In the genomic region with DNA sequence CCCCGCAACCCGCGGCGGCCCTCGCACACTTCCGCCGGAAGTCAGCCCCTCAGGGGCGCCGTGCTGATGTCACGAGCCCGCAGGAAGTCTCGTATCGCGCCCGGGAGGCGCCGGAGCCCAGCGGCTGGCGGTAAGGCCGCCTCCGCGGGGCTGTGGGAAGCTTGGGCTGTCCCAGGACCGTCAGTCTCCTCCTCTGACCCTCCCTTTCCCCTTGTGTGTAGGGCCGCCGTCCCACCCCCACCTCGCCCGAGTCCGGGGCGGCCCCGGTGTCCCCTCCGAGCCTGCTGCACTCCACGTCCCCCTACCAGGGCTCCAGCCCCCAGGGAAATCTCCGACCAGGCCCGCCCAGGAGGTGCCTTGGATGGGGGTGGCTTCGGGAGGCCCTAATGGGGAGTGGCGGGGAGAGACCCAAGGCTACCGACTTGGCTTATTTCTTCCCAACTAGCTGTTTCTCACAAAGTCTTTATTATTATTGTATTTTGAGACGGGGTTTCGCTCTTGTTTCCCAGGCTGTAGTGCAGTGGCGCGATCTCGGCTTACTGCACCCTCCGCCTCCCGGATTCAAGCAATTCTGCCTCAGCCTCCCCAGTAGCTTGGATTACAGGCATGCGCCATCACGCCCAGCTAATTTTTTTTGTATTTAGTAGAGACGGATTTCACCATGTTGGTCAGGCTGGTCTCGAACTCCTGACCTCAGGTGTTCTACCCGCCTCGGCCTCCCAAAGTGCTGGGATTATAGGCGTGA, we compare ENCODE assay signal across 1 cellular context.
TF ChIP-seq lines count a peak whose summit lies in the region.

TSS of gene ZDHHC4 (plus strand) at position 86 of the 745 bp plus-strand sequence. CDS start 3,108 bp downstream, outside the sequence.

TF ChIP-seq in HepG2, 621 proteins besides CTCF, POLR2A, EP300 and RAD21 (continued from another document and continues in another):
- TF ChIP-seq KIAA2018 (CRISPR knock-in tag; IDR thresholded peaks at IDR 0.05; ENCODE audit: borderline replicate concordance) (no peak), HNF4A (CRISPR knock-in tag; IDR thresholded peaks at IDR 0.05) (peak; percentile 10; the same call in 1 of the 2 replicates), YEATS2 (CRISPR knock-in tag; IDR thresholded peaks at IDR 0.05; ENCODE audit: borderline replicate concordance) (peak; percentile 89), ZNF644 (CRISPR knock-in tag; IDR thresholded peaks at IDR 0.05; ENCODE audit: low read depth) (no peak), ARID2 (CRISPR knock-in tag; IDR thresholded peaks at IDR 0.05; ENCODE audit: borderline replicate concordance) (no peak), SIX4 (CRISPR knock-in tag; IDR thresholded peaks at IDR 0.05) (no peak), ZNF431 (CRISPR knock-in tag; IDR thresholded peaks at IDR 0.05; ENCODE audit: borderline replicate concordance, low read depth) (peak; percentile 36; the same call in 1 of the 2 replicates), TBP (CRISPR knock-in tag; IDR thresholded peaks at IDR 0.05) (no peak), CENPT (CRISPR knock-in tag; IDR thresholded peaks at IDR 0.05; ENCODE audit: low read depth) (no peak), PAX8 (CRISPR knock-in tag; IDR thresholded peaks at IDR 0.05; ENCODE audit: borderline replicate concordance) (no peak; the same call in 1 of the 2 replicates), PLRG1 (conservative IDR thresholded peaks at IDR 0.05) (no peak), HDAC1 (CRISPR knock-in tag; IDR thresholded peaks at IDR 0.05) (peak; percentile 77), RNF2 (conservative IDR thresholded peaks at IDR 0.05; ENCODE audit: low read depth) (no peak), THAP11 (CRISPR knock-in tag; IDR thresholded peaks at IDR 0.05) (peak; percentile 86), ZNF569 (CRISPR knock-in tag; IDR thresholded peaks at IDR 0.05; ENCODE audit: borderline replicate concordance) (no peak), PCBP1 (IDR thresholded peaks at IDR 0.05; ENCODE audit: borderline replicate concordance, low read depth, low read length) (0 out of 2 replicates have a peak, but pooled peaks have one; percentile 56), TRIM22 (IDR thresholded peaks at IDR 0.05) (no peak), ZNF646 (CRISPR knock-in tag; IDR thresholded peaks at IDR 0.05) (no peak), ZNF143 (CRISPR knock-in tag; IDR thresholded peaks at IDR 0.05) (peak; percentile 48), DDIT3 (CRISPR knock-in tag; IDR thresholded peaks at IDR 0.05) (no peak), ZNF451 (CRISPR knock-in tag; IDR thresholded peaks at IDR 0.05) (0 out of 2 replicates have a peak, but pooled peaks have one; percentile 18), SMAD3 (CRISPR knock-in tag; IDR thresholded peaks at IDR 0.05) (peak; percentile 38), ZNF7 (CRISPR knock-in tag; IDR thresholded peaks at IDR 0.05) (no peak), KDM1A (CRISPR knock-in tag; IDR thresholded peaks at IDR 0.05) (no peak), GATAD1 (CRISPR knock-in tag; IDR thresholded peaks at IDR 0.05) (peak; percentile 89), SRSF1 (optimal IDR thresholded peaks at IDR 0.05; ENCODE audit: low read depth, low read length) (peak; percentile 30), SSRP1 (CRISPR knock-in tag; IDR thresholded peaks at IDR 0.05) (no peak), PPARG (CRISPR knock-in tag; conservative IDR thresholded peaks at IDR 0.05) (no peak), NFRKB (IDR thresholded peaks at IDR 0.05) (no peak), ZNF747 (CRISPR knock-in tag; IDR thresholded peaks at IDR 0.05; ENCODE audit: borderline replicate concordance) (peak; percentile 56; the same call in 1 of the 2 replicates), MAX (IDR thresholded peaks at IDR 0.05) (peak; percentile 85), SATB2 (CRISPR knock-in tag; IDR thresholded peaks at IDR 0.05) (peak; percentile 61; the same call in 1 of the 2 replicates)
- TF ChIP-seq, protein P1, sequence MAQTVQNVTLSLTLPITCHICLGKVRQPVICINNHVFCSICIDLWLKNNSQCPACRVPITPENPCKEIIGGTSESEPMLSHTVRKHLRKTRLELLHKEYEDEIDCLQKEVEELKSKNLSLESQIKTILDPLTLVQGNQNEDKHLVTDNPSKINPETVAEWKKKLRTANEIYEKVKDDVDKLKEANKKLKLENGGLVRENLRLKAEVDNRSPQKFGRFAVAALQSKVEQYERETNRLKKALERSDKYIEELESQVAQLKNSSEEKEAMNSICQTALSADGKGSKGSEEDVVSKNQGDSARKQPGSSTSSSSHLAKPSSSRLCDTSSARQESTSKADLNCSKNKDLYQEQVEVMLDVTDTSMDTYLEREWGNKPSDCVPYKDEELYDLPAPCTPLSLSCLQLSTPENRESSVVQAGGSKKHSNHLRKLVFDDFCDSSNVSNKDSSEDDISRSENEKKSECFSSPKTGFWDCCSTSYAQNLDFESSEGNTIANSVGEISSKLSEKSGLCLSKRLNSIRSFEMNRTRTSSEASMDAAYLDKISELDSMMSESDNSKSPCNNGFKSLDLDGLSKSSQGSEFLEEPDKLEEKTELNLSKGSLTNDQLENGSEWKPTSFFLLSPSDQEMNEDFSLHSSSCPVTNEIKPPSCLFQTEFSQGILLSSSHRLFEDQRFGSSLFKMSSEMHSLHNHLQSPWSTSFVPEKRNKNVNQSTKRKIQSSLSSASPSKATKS (CRISPR knock-in tag; IDR thresholded peaks at IDR 0.05) = peak; percentile 72; the same call in 1 of the 2 replicates
- TF ChIP-seq, protein P2, sequence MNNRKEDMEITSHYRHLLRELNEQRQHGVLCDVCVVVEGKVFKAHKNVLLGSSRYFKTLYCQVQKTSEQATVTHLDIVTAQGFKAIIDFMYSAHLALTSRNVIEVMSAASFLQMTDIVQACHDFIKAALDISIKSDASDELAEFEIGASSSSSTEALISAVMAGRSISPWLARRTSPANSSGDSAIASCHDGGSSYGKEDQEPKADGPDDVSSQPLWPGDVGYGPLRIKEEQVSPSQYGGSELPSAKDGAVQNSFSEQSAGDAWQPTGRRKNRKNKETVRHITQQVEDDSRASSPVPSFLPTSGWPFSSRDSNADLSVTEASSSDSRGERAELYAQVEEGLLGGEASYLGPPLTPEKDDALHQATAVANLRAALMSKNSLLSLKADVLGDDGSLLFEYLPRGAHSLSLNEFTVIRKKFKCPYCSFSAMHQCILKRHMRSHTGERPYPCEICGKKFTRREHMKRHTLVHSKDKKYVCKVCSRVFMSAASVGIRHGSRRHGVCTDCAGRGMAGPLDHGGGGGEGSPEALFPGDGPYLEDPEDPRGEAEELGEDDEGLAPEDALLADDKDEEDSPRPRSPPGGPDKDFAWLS (CRISPR knock-in tag; IDR thresholded peaks at IDR 0.05; ENCODE audit: borderline replicate concordance) = no peak
- TF ChIP-seq, protein P3, sequence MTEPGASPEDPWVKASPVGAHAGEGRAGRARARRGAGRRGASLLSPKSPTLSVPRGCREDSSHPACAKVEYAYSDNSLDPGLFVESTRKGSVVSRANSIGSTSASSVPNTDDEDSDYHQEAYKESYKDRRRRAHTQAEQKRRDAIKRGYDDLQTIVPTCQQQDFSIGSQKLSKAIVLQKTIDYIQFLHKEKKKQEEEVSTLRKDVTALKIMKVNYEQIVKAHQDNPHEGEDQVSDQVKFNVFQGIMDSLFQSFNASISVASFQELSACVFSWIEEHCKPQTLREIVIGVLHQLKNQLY (CRISPR knock-in tag; IDR thresholded peaks at IDR 0.05) = no peak
